In the genomic region with DNA sequence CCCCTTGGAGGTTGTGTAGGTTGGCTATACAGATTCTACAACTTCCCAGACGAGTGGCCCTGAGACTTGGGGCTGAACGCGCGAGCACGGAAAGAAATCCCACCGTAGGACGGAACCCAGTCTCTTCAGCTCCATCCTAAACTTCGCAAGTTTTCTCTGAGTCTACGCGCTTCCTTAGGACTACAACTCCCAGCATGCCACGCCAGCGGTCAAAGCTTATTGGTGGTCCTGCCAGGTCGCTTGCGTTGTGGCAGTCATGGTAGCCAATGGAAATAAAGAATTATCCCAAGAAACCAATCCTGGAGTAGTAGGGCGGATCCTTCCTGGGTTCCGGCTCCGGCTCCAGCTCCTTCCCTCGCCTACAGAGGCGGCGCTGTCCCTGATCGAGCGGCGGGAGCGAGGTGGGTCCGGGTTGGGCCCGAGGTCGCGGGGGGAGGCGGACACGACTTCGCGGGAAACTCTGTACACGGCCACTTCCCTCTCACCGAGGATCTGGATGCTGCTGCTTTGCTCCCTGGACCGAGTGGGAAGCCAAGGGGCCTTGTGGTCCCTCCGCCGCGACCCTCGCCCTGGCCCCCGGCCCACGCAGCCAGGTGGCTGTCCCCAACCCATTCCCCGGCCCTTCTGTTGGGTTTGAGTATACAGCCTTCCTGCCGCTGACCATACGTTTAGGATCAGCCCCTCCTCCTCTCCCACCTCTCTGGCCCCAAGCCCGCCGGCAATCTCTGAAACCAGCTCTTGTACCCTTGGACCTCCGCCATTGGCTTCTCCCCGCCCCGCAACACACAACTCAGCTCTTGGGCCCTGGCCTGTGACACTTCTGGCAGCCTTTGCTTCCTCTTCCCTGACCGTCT, we compare ENCODE assay signal across 1 cellular context.
A peak's percentile ranks its signal among the peaks of the same experiment; 100 is the strongest.
TF ChIP-seq lines count a peak whose summit lies in the region.

A gene with protein sequence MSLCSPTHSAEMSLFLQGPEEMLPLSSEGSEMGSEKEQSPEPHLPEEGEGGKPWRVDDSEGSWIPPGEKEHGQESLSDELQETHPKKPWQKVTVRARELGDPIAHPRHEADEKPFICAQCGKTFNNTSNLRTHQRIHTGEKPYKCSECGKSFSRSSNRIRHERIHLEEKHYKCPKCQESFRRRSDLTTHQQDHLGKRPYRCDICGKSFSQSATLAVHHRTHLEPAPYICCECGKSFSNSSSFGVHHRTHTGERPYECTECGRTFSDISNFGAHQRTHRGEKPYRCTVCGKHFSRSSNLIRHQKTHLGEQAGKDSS (plus strand): TSS at position 357 of the 854 bp plus-strand sequence. CDS start 3,046 bp downstream, outside the sequence.

TF ChIP-seq in HepG2, 621 proteins besides CTCF, POLR2A, EP300 and RAD21 (continued from another document and continues in another):
- TF ChIP-seq, protein P1, sequence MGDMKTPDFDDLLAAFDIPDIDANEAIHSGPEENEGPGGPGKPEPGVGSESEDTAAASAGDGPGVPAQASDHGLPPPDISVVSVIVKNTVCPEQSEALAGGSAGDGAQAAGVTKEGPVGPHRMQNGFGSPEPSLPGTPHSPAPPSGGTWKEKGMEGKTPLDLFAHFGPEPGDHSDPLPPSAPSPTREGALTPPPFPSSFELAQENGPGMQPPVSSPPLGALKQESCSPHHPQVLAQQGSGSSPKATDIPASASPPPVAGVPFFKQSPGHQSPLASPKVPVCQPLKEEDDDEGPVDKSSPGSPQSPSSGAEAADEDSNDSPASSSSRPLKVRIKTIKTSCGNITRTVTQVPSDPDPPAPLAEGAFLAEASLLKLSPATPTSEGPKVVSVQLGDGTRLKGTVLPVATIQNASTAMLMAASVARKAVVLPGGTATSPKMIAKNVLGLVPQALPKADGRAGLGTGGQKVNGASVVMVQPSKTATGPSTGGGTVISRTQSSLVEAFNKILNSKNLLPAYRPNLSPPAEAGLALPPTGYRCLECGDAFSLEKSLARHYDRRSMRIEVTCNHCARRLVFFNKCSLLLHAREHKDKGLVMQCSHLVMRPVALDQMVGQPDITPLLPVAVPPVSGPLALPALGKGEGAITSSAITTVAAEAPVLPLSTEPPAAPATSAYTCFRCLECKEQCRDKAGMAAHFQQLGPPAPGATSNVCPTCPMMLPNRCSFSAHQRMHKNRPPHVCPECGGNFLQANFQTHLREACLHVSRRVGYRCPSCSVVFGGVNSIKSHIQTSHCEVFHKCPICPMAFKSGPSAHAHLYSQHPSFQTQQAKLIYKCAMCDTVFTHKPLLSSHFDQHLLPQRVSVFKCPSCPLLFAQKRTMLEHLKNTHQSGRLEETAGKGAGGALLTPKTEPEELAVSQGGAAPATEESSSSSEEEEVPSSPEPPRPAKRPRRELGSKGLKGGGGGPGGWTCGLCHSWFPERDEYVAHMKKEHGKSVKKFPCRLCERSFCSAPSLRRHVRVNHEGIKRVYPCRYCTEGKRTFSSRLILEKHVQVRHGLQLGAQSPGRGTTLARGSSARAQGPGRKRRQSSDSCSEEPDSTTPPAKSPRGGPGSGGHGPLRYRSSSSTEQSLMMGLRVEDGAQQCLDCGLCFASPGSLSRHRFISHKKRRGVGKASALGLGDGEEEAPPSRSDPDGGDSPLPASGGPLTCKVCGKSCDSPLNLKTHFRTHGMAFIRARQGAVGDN (CRISPR knock-in tag; IDR thresholded peaks at IDR 0.05), result peak; percentile 88
- no peak for TF ChIP-seq MAZ (IDR thresholded peaks at IDR 0.05; ENCODE audit: borderline replicate concordance, low read depth, low read length)
- no peak for TF ChIP-seq MAZ (CRISPR knock-in tag; IDR thresholded peaks at IDR 0.05; ENCODE audit: low read depth)
- TF ChIP-seq, protein P2, sequence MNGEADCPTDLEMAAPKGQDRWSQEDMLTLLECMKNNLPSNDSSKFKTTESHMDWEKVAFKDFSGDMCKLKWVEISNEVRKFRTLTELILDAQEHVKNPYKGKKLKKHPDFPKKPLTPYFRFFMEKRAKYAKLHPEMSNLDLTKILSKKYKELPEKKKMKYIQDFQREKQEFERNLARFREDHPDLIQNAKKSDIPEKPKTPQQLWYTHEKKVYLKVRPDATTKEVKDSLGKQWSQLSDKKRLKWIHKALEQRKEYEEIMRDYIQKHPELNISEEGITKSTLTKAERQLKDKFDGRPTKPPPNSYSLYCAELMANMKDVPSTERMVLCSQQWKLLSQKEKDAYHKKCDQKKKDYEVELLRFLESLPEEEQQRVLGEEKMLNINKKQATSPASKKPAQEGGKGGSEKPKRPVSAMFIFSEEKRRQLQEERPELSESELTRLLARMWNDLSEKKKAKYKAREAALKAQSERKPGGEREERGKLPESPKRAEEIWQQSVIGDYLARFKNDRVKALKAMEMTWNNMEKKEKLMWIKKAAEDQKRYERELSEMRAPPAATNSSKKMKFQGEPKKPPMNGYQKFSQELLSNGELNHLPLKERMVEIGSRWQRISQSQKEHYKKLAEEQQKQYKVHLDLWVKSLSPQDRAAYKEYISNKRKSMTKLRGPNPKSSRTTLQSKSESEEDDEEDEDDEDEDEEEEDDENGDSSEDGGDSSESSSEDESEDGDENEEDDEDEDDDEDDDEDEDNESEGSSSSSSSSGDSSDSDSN (CRISPR knock-in tag; IDR thresholded peaks at IDR 0.05), result peak; percentile 56; the same call in 1 of the 2 replicates
- peak; percentile 77 for TF ChIP-seq PHF20 (CRISPR knock-in tag; IDR thresholded peaks at IDR 0.05)
- peak; percentile 41; the same call in 1 of the 2 replicates for TF ChIP-seq ZNF337 (CRISPR knock-in tag; IDR thresholded peaks at IDR 0.05; ENCODE audit: borderline replicate concordance, low read depth)
- TF ChIP-seq ELF1 (CRISPR knock-in tag; IDR thresholded peaks at IDR 0.05), result peak; percentile 87
- TF ChIP-seq, protein P3, sequence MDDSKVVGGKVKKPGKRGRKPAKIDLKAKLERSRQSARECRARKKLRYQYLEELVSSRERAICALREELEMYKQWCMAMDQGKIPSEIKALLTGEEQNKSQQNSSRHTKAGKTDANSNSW (CRISPR knock-in tag; IDR thresholded peaks at IDR 0.05; ENCODE audit: borderline replicate concordance), result 0 out of 2 replicates have a peak, but pooled peaks have one; percentile 66
- TF ChIP-seq SMAD9 (CRISPR knock-in tag; IDR thresholded peaks at IDR 0.05), result no peak
- TF ChIP-seq, protein P4, sequence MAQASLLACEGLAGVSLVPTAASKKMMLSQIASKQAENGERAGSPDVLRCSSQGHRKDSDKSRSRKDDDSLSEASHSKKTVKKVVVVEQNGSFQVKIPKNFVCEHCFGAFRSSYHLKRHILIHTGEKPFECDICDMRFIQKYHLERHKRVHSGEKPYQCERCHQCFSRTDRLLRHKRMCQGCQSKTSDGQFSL (CRISPR knock-in tag; IDR thresholded peaks at IDR 0.05), result peak; percentile 34; the same call in 1 of the 2 replicates
- TF ChIP-seq HMG20B (CRISPR knock-in tag; conservative IDR thresholded peaks at IDR 0.05), result no peak
- TF ChIP-seq, protein P5, sequence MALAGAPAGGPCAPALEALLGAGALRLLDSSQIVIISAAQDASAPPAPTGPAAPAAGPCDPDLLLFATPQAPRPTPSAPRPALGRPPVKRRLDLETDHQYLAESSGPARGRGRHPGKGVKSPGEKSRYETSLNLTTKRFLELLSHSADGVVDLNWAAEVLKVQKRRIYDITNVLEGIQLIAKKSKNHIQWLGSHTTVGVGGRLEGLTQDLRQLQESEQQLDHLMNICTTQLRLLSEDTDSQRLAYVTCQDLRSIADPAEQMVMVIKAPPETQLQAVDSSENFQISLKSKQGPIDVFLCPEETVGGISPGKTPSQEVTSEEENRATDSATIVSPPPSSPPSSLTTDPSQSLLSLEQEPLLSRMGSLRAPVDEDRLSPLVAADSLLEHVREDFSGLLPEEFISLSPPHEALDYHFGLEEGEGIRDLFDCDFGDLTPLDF (CRISPR knock-in tag; IDR thresholded peaks at IDR 0.05), result peak; percentile 40; the same call in 1 of the 2 replicates
- 0 out of 2 replicates have a peak, but pooled peaks have one; percentile 30 for TF ChIP-seq NR2F2 (IDR thresholded peaks at IDR 0.05; ENCODE audit: borderline replicate concordance, low read depth)
- TF ChIP-seq, protein P6, sequence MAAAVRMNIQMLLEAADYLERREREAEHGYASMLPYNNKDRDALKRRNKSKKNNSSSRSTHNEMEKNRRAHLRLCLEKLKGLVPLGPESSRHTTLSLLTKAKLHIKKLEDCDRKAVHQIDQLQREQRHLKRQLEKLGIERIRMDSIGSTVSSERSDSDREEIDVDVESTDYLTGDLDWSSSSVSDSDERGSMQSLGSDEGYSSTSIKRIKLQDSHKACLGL (CRISPR knock-in tag; IDR thresholded peaks at IDR 0.05), result peak; percentile 38; the same call in 1 of the 2 replicates
- TF ChIP-seq, protein P7, sequence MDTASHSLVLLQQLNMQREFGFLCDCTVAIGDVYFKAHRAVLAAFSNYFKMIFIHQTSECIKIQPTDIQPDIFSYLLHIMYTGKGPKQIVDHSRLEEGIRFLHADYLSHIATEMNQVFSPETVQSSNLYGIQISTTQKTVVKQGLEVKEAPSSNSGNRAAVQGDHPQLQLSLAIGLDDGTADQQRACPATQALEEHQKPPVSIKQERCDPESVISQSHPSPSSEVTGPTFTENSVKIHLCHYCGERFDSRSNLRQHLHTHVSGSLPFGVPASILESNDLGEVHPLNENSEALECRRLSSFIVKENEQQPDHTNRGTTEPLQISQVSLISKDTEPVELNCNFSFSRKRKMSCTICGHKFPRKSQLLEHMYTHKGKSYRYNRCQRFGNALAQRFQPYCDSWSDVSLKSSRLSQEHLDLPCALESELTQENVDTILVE (CRISPR knock-in tag; IDR thresholded peaks at IDR 0.05), result peak; percentile 58; the same call in 1 of the 2 replicates
- no peak for TF ChIP-seq ZFAT (CRISPR knock-in tag; conservative IDR thresholded peaks at IDR 0.05)
- peak; percentile 55; the same call in 1 of the 2 replicates for TF ChIP-seq ZMYM3 (CRISPR knock-in tag; IDR thresholded peaks at IDR 0.05)
- peak; percentile 11; the same call in 1 of the 2 replicates for TF ChIP-seq ZNF746 (CRISPR knock-in tag; IDR thresholded peaks at IDR 0.05)
- TF ChIP-seq, protein P8, sequence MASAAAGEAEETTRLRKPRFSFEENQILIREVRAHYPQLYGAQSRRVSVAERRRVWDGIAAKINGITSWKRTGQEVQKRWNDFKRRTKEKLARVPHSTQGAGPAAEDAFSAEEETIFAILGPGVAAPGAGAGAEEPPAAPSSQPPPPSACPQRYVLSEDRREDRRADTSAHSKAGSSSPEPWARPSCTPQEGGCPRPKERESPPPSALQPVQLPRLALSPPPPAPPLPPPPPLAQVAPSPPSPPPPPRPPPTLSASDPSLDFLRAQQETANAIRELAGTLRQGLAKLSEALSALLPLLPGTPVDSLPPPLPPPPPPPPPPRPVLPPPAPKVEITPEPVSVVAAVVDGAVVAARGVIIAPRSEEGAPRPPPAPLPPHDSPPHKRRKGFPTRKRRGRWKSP (CRISPR knock-in tag; IDR thresholded peaks at IDR 0.05), result no peak; the same call in 1 of the 2 replicates
- peak; percentile 100 for TF ChIP-seq SP2 (CRISPR knock-in tag; IDR thresholded peaks at IDR 0.05)
- TF ChIP-seq, protein P9, sequence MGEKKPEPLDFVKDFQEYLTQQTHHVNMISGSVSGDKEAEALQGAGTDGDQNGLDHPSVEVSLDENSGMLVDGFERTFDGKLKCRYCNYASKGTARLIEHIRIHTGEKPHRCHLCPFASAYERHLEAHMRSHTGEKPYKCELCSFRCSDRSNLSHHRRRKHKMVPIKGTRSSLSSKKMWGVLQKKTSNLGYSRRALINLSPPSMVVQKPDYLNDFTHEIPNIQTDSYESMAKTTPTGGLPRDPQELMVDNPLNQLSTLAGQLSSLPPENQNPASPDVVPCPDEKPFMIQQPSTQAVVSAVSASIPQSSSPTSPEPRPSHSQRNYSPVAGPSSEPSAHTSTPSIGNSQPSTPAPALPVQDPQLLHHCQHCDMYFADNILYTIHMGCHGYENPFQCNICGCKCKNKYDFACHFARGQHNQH (CRISPR knock-in tag; IDR thresholded peaks at IDR 0.05), result peak; percentile 54; the same call in 1 of the 2 replicates
- TF ChIP-seq YY1 (IDR thresholded peaks at IDR 0.05; ENCODE audit: insufficient read depth, insufficient replicate concordance, low read depth, low read length), result peak; percentile 53
- TF ChIP-seq, protein P10, sequence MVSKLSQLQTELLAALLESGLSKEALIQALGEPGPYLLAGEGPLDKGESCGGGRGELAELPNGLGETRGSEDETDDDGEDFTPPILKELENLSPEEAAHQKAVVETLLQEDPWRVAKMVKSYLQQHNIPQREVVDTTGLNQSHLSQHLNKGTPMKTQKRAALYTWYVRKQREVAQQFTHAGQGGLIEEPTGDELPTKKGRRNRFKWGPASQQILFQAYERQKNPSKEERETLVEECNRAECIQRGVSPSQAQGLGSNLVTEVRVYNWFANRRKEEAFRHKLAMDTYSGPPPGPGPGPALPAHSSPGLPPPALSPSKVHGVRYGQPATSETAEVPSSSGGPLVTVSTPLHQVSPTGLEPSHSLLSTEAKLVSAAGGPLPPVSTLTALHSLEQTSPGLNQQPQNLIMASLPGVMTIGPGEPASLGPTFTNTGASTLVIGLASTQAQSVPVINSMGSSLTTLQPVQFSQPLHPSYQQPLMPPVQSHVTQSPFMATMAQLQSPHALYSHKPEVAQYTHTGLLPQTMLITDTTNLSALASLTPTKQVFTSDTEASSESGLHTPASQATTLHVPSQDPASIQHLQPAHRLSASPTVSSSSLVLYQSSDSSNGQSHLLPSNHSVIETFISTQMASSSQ (IDR thresholded peaks at IDR 0.05; ENCODE audit: low read depth), result no peak
- TF ChIP-seq, protein P10 (CRISPR knock-in tag; IDR thresholded peaks at IDR 0.05; ENCODE audit: borderline replicate concordance), result 0 out of 2 replicates have a peak, but pooled peaks have one; percentile 14
- TF ChIP-seq AGO2 (optimal IDR thresholded peaks at IDR 0.05; ENCODE audit: low read depth, low read length), result peak; percentile 71
- no peak for TF ChIP-seq SOX5 (CRISPR knock-in tag; IDR thresholded peaks at IDR 0.05; ENCODE audit: borderline replicate concordance)
- peak; percentile 88; the same call in 1 of the 2 replicates for TF ChIP-seq ZNF274 (CRISPR knock-in tag; IDR thresholded peaks at IDR 0.05)
- TF ChIP-seq, protein P11, sequence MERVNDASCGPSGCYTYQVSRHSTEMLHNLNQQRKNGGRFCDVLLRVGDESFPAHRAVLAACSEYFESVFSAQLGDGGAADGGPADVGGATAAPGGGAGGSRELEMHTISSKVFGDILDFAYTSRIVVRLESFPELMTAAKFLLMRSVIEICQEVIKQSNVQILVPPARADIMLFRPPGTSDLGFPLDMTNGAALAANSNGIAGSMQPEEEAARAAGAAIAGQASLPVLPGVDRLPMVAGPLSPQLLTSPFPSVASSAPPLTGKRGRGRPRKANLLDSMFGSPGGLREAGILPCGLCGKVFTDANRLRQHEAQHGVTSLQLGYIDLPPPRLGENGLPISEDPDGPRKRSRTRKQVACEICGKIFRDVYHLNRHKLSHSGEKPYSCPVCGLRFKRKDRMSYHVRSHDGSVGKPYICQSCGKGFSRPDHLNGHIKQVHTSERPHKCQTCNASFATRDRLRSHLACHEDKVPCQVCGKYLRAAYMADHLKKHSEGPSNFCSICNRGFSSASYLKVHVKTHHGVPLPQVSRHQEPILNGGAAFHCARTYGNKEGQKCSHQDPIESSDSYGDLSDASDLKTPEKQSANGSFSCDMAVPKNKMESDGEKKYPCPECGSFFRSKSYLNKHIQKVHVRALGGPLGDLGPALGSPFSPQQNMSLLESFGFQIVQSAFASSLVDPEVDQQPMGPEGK (CRISPR knock-in tag; IDR thresholded peaks at IDR 0.05), result peak; percentile 75
- 0 out of 2 replicates have a peak, but pooled peaks have one; percentile 26 for TF ChIP-seq ZNF253 (CRISPR knock-in tag; IDR thresholded peaks at IDR 0.05; ENCODE audit: borderline replicate concordance)
